ENCODE assay signal across 11 cellular contexts in the genomic region with DNA sequence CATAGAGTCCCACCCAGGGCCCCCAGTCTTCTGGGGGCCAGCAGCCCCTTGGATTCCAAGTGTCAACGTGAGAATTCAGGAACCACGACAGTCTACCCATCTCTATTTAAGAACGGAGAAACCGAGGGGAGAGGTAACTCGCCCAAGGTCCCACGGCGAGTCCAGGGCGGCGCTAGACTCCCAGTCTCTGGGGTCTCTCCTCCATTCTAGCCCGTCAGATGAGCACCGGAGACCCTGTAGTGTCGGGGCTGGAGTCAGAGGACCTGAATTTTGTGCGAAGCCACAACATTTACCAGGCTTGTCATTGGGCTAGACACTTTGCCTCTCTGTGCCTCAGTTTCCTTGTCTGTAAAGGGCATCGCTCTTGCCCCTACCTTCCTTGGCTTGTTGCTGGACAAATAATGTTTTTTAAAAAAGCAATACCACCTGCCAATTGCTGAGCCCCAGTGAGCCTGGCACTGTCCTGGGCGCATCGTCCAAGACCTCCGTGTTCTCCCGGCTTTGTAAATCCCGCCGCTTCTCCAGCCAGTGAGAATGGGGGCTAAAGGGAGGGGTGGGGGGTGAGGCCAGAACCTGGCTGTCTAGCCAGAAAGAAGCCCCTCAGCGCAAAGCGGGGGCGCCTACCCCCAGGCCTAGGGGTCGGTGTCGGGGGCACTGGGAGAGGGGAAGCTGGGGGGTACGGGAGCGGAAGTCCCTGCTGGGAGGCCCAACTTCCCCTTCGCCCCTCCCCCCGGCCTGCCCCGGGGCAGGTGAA.
DNase-seq lines count a peak whose midpoint lies in the region; TF ChIP-seq lines count a peak whose summit lies in the region.
"Had no signal": no experiment of that assay in that cellular context is flagged by ENCODE, and none has a peak within 500 bp of the region (broad histone marks: within the 10 kb centered on the region; RNA-seq: fewer than 3 reads in every experiment).

No MANE protein-coding gene starts in this region.

- H3K4me3 ChIP-seq in A673 (ENCODE audit: low read depth, low read length, poor library complexity, severe bottlenecking) (peak overlapping the region; percentile 41), OCI-LY7 (ENCODE audit: low read depth, low read length, poor library complexity, severe bottlenecking) (no peak overlapping the region), esophagus muscularis mucosa (peak overlapping the region; percentile 61 to 71 (median 64)), osteoblast (ENCODE audit: insufficient read depth, low read length) (no peak overlapping the region)

- BruUV-seq in A673 (replicated peaks; lab: Mats Ljungman, UMichigan) (no TSS peak), OCI-LY7 (replicated peaks; lab: Mats Ljungman, UMichigan) (no TSS peak)

- no peak overlapping the region for H2AFZ ChIP-seq in OCI-LY7 (ENCODE audit: low read length)
- H2AFZ ChIP-seq in osteoblast (ENCODE audit: low read length): no peak overlapping the region

- H3K27me3 ChIP-seq in A673 (replicated peaks; ENCODE audit: insufficient read depth, low read depth, low read length, poor library complexity): peaks cover 6% of the 10 kb centered on the region
- no peaks in the 10 kb centered on the region for H3K27me3 ChIP-seq in esophagus muscularis mucosa
- H3K27me3 ChIP-seq in osteoblast (ENCODE audit: insufficient read depth, low read length): peaks cover 46% of the 10 kb centered on the region

- H3K4me2 ChIP-seq in OCI-LY7 (ENCODE audit: low read length): peak overlapping the region; percentile 15; the same call in 1 of the 2 replicates
- H3K4me2 ChIP-seq in osteoblast (ENCODE audit: insufficient read depth, low read length): no peak overlapping the region

- TF ChIP-seq EP300 in esophagus muscularis mucosa (IDR thresholded peaks at IDR 0.05): no peak

- TF ChIP-seq CTCF in A673 (conservative IDR thresholded peaks at IDR 0.05; ENCODE audit: low read depth, low read length) (no peak), OCI-LY7 (conservative IDR thresholded peaks at IDR 0.05; ENCODE audit: low read length) (no peak), esophagus muscularis mucosa (IDR thresholded peaks at IDR 0.05) (no peak), osteoblast (IDR thresholded peaks at IDR 0.05; ENCODE audit: extremely low read depth, low read depth, low read length) (no peak), GM10266 (IDR thresholded peaks at IDR 0.05; ENCODE audit: control insufficient read depth, insufficient read depth, low read depth, missing control alignments) (no peak)

- intact Hi-C loops in A673 (cut with micrococcal nuclease; ENCODE audit: unreplicated experiment): no loop called here
- intact Hi-C loops in OCI-LY7 (cut with micrococcal nuclease; ENCODE audit: unreplicated experiment): no loop called here
- intact Hi-C loops in esophagus muscularis mucosa (cut with DNase I): loop anchor here (5.0 to 10.0 kb wide), 2 partner anchors 80 to 258 kb away; no protein-coding TSS in a partner anchor

- H3K4me1 ChIP-seq in A673 (ENCODE audit: insufficient read depth, low read length, poor library complexity, severe bottlenecking) (peaks cover 19% of the 10 kb centered on the region), OCI-LY7 (ENCODE audit: insufficient read depth, low read length, poor library complexity, severe bottlenecking) (peaks cover 10% of the 10 kb centered on the region), esophagus muscularis mucosa (peaks cover 16 to 50% (median 40%) of the 10 kb centered on the region in 4 donors), osteoblast (ENCODE audit: insufficient read depth, low read length) (peaks cover 27% of the 10 kb centered on the region)

- 66% methylated on average over 20 of the region's 30 CpGs for whole genome bisulfite sequencing in esophagus muscularis mucosa

- H3K79me2 ChIP-seq in OCI-LY7 (ENCODE audit: insufficient read depth, low read depth, low read length): no peaks in the 10 kb centered on the region
- H3K79me2 ChIP-seq in osteoblast (ENCODE audit: insufficient read depth, low read length): no peaks in the 10 kb centered on the region

- POLR2A ChIA-PET in A673 (lab: Charles Lee; ENCODE audit: low non-redundant PET): no interaction called here
- POLR2A ChIA-PET in OCI-LY7 (lab: Charles Lee): no interaction called here

- no peak for TF ChIP-seq POLR2A in esophagus muscularis mucosa (IDR thresholded peaks at IDR 0.05; ENCODE audit: low read depth)

- DNase-seq in A673 (ENCODE audit: low spot score) (no peak), OCI-LY7 (ENCODE audit: low spot score) (no peak), esophagus muscularis mucosa (ENCODE audit: extremely low spot score) (no peak), osteoblast (ENCODE audit: insufficient read length, low spot score, missing footprints) (peak; percentile 15), C1 segment of cervical spinal cord (lab: John Stamatoyannopoulos, UW) (no peak), NCI-H226 (no peak), GM10266 (ENCODE audit: extremely low spot score) (no peak)
- no peak for DNase-seq in activated CD4-positive, alpha-beta T cell treated with anti-CD3 and anti-CD28 coated beads, Interleukin-2, amount 50 U/mL, for 48 hours
- DNase-seq: GDM1; NCI-H1436 treated with DMSO at 0.1 percent for 48 hours; stimulated activated naive CD4-positive, alpha-beta T cell treated with Interleukin-2 at 50 U/mL for 16 hours had no signal

- H3K27ac ChIP-seq in A673 (ENCODE audit: low read depth, low read length, poor library complexity, severe bottlenecking) (no peak overlapping the region), OCI-LY7 (ENCODE audit: low read depth, low read length, poor library complexity, severe bottlenecking) (no peak overlapping the region), esophagus muscularis mucosa (replicated peaks in 1 of 4) (peak overlapping the region; percentile 53 to 83 (median 71)), osteoblast (ENCODE audit: low read depth, low read length) (no peak overlapping the region)

- CTCF ChIA-PET in A673 (lab: Charles Lee): no interaction called here
- CTCF ChIA-PET in OCI-LY7 (lab: Charles Lee; ENCODE audit: unreplicated experiment): no interaction called here

- no peaks in the 10 kb centered on the region for H3K9me2 ChIP-seq in OCI-LY7 (ENCODE audit: insufficient read depth, low read length)

- H3K9me3 ChIP-seq in A673 (ENCODE audit: low read depth, low read length, poor library complexity, severe bottlenecking): no peaks in the 10 kb centered on the region
- no peaks in the 10 kb centered on the region for H3K9me3 ChIP-seq in OCI-LY7 (ENCODE audit: low read length)
- H3K9me3 ChIP-seq in esophagus muscularis mucosa: no peaks in the 10 kb centered on the region
- H3K9me3 ChIP-seq in osteoblast (ENCODE audit: low read depth, low read length): no peaks in the 10 kb centered on the region

- H4K20me1 ChIP-seq in OCI-LY7 (ENCODE audit: insufficient read depth, low read length) (no peaks in the 10 kb centered on the region), osteoblast (ENCODE audit: insufficient read depth, low read length) (no peaks in the 10 kb centered on the region)

- H3K36me3 ChIP-seq in A673 (ENCODE audit: insufficient read depth, low read length, poor library complexity, severe bottlenecking) (no peaks in the 10 kb centered on the region), OCI-LY7 (ENCODE audit: insufficient read depth, low read length) (no peaks in the 10 kb centered on the region), esophagus muscularis mucosa (no peaks in the 10 kb centered on the region), osteoblast (ENCODE audit: insufficient read depth, low read length) (no peaks in the 10 kb centered on the region)

Comparison
In these comparisons a context has a peak if more than half of its experiments do, and no peak if none do; other contexts are left out.
1. H3K27ac ChIP-seq: peak in esophagus muscularis mucosa (4 of 4); none in A673 (single experiment), OCI-LY7 (single experiment) and osteoblast (single experiment).
2. H3K4me3 ChIP-seq: peak in A673 (single experiment) and esophagus muscularis mucosa (4 of 4); none in OCI-LY7 (single experiment) and osteoblast (single experiment).